10 cellular contexts compared by ENCODE assay signal in the genomic region with DNA sequence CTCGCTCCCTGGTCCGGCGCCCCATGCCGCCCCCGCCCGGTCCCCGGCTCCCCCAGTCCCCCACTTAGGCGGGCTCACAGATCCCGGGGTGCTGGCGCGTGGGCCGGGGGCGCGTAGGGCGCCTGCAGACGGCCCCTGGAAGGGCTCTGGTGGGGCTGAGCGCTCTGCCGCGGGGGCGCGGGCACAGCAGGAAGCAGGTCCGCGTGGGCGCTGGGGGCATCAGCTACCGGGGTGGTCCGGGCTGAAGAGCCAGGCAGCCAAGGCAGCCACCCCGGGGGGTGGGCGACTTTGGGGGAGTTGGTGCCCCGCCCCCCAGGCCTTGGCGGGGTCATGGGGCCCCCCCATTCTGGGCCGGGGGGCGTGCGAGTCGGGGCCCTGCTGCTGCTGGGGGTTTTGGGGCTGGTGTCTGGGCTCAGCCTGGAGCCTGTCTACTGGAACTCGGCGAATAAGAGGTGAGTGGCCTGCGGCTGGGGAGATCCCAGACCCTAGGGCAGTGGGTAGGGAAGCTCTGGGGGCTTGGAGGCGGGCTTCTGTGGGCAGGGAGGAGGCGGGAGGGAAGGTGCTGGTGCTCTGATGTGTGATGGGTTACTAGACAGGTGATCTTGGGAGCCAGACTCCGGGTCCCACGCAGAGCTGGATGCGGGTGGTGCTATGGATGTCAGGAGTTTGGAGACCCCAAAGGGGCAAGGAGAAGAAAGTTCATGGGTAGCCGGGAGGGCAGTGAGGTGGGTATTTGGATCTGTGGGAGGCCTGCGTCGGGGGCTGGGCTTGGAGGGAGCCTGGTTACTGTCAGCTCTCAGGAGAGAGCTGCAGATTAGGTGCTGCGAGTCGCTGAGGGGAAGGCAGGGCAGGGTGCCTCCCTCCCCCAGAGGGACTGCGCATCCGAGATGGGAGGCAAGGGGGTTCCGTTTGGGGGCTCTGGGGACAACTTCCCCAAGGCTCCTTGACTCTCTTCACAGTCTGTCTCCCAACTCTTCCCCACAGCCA. TPM values are rescaled to one million over a fixed set of nuclear protein-coding genes. Genes with fewer than 3 reads are reported as not detected.
A peak's percentile ranks its signal among the peaks of the same experiment; 100 is the strongest.
DNase-seq lines count a peak whose midpoint lies in the region; ATAC-seq and TF ChIP-seq lines count a peak whose summit lies in the region.
"Had no signal": no experiment of that assay in that cellular context is flagged by ENCODE, and none has a peak within 500 bp of the region (broad histone marks: within the 10 kb centered on the region; RNA-seq: fewer than 3 reads in every experiment).

No MANE protein-coding gene starts in this region.

- intact Hi-C loops in activated CD4-positive, alpha-beta T cell treated with anti-CD3 and anti-CD28 coated beads, Interleukin-2, amount 10 ng/mL, durations not matched to agents 24 days and 14 days (cut with micrococcal nuclease), result no loop called here
- intact Hi-C loops in testis (cut with DNase I; ENCODE audit: low total_unique reads), result no loop called here

- H3K4me1 ChIP-seq in testis, result peaks cover 14% of the 10 kb centered on the region

- H3K27me3 ChIP-seq in testis, result no peaks in the 10 kb centered on the region

- no peak overlapping the region for H3K27ac Mint-ChIP-seq in activated CD4-positive, alpha-beta T cell treated with anti-CD3 and anti-CD28 coated beads, Interleukin-2, amount 10 ng/mL, durations not matched to agents 24 days and 14 days
- peak overlapping the region; percentile 87 to 95 (median 91) for H3K27ac Mint-ChIP-seq in brain

- H3K4me3 ChIP-seq in testis, result peak overlapping the region; percentile 29 to 52

- TF ChIP-seq CTCF in brain (conservative IDR thresholded peaks at IDR 0.05), result no peak
- TF ChIP-seq CTCF in testis (IDR thresholded peaks at IDR 0.05), result no peak

- H3K9me3 ChIP-seq in testis, result no peaks in the 10 kb centered on the region

- peaks cover 19% of the 10 kb centered on the region for H3K4me1 Mint-ChIP-seq in activated CD4-positive, alpha-beta T cell treated with anti-CD3 and anti-CD28 coated beads, Interleukin-2, amount 10 ng/mL, durations not matched to agents 24 days and 14 days
- H3K4me1 Mint-ChIP-seq in brain, result peaks cover 64% of the 10 kb centered on the region

- H3K27me3 Mint-ChIP-seq in activated CD4-positive, alpha-beta T cell treated with anti-CD3 and anti-CD28 coated beads, Interleukin-2, amount 10 ng/mL, durations not matched to agents 24 days and 14 days, result peaks cover 41% of the 10 kb centered on the region
- peaks cover 8% of the 10 kb centered on the region for H3K27me3 Mint-ChIP-seq in brain

- no peaks in the 10 kb centered on the region for H3K9me3 Mint-ChIP-seq in activated CD4-positive, alpha-beta T cell treated with anti-CD3 and anti-CD28 coated beads, Interleukin-2, amount 10 ng/mL, durations not matched to agents 24 days and 14 days
- peaks cover 0 to 9% (median 0%) of the 10 kb centered on the region in 5 experiments for H3K9me3 Mint-ChIP-seq in brain

- H3K36me3 Mint-ChIP-seq in activated CD4-positive, alpha-beta T cell treated with anti-CD3 and anti-CD28 coated beads, Interleukin-2, amount 10 ng/mL, durations not matched to agents 24 days and 14 days (ENCODE audit: low read depth), result peaks cover 15% of the 10 kb centered on the region
- H3K36me3 Mint-ChIP-seq in brain, result peaks cover 11% of the 10 kb centered on the region

- no peak for DNase-seq in activated CD4-positive, alpha-beta T cell treated with anti-CD3 and anti-CD28 coated beads, Interleukin-2, amount 10 ng/mL, durations not matched to agents 24 days and 14 days
- no peak for DNase-seq in activated CD4-positive, alpha-beta T cell treated with anti-CD3 and anti-CD28 coated beads for 48 hours
- DNase-seq in left kidney (ENCODE audit: low read depth, low spot score), result peak; percentile 74
- DNase-seq in testis, result no peak
- DNase-seq in NCI-H1092 treated with DMSO at 0.1 percent for 48 hours (lab: John Stamatoyannopoulos, UW), result no peak
- DNase-seq in ureter (ENCODE audit: low spot score), result no peak
- DNase-seq: activated CD4-positive, alpha-beta T cell treated with anti-CD3 and anti-CD28 coated beads for 1 hour; MV-4-11 had no signal

- H3K36me3 ChIP-seq in testis (ENCODE audit: low read depth, missing control alignments), result no peaks in the 10 kb centered on the region

- H3K27ac ChIP-seq in testis, result no peak overlapping the region

- peak overlapping the region; percentile 51 for H3K4me3 Mint-ChIP-seq in activated CD4-positive, alpha-beta T cell treated with anti-CD3 and anti-CD28 coated beads, Interleukin-2, amount 10 ng/mL, durations not matched to agents 24 days and 14 days
- peak overlapping the region; percentile 91 to 96 (median 95) for H3K4me3 Mint-ChIP-seq in brain

- WGBS in testis, 2 donors, result 6 to 10% methylated on average over 19 to 25 of the region's 50 CpGs

- TF ChIP-seq POLR2A in testis (IDR thresholded peaks at IDR 0.05), result no peak

- ATAC-seq in HG02870 (IDR thresholded peaks at IDR 0.05; ENCODE audit: unreplicated experiment), result no peak

RNA-seq across cellular contexts. Expression of a gene that starts 0.6 kb away (rescaled TPM):
- 0.05 TPM in 1 of 2 replicates, not detected in the other for total RNA-seq in activated CD4-positive, alpha-beta T cell treated with anti-CD3 and anti-CD28 coated beads, Interleukin-2, amount 10 ng/mL, durations not matched to agents 24 days and 14 days
- polyA plus RNA-seq in brain (ENCODE audit: insufficient read depth, low read depth, low replicate concordance), result 54.0 TPM
- total RNA-seq in testis, result 1 to 10 TPM in 1 of 2 donors, under 1 TPM in 1; 0.93 to 2.0 TPM
- 3.5 TPM for polyA plus RNA-seq in testis (ENCODE audit: insufficient read depth, low read depth, low replicate concordance)
- 2.3 TPM for total RNA-seq in ureter

RNA-seq across cellular contexts. Expression of a gene that starts 12.0 kb away (rescaled TPM):
- total RNA-seq in activated CD4-positive, alpha-beta T cell treated with anti-CD3 and anti-CD28 coated beads, Interleukin-2, amount 10 ng/mL, durations not matched to agents 24 days and 14 days, result not detected in 2 replicates
- polyA plus RNA-seq in brain (ENCODE audit: insufficient read depth, low read depth, low replicate concordance) (3.8 TPM), testis (ENCODE audit: insufficient read depth, low read depth, low replicate concordance) (24.9 TPM)
- total RNA-seq in testis (10 to 100 TPM; 11.7 to 22.7 TPM), ureter (1.5 TPM)

RNA-seq across cellular contexts. Expression of a gene that starts 17.3 kb away (rescaled TPM):
- 33.8 and 35.0 TPM in 2 replicates for total RNA-seq in activated CD4-positive, alpha-beta T cell treated with anti-CD3 and anti-CD28 coated beads, Interleukin-2, amount 10 ng/mL, durations not matched to agents 24 days and 14 days
- polyA plus RNA-seq in brain (ENCODE audit: insufficient read depth, low read depth, low replicate concordance) (42.0 TPM), testis (ENCODE audit: insufficient read depth, low read depth, low replicate concordance) (12.0 TPM)
- total RNA-seq in testis (10 to 100 TPM; 10.5 to 11.3 TPM), ureter (6.5 TPM)

RNA-seq across cellular contexts. Expression of a gene that starts 18.3 kb away (rescaled TPM):
- total RNA-seq in activated CD4-positive, alpha-beta T cell treated with anti-CD3 and anti-CD28 coated beads, Interleukin-2, amount 10 ng/mL, durations not matched to agents 24 days and 14 days, result 177 and 178 TPM in 2 replicates
- polyA plus RNA-seq in brain (ENCODE audit: insufficient read depth, low read depth, low replicate concordance) (58.4 TPM), testis (ENCODE audit: insufficient read depth, low read depth, low replicate concordance) (32.1 TPM)
- total RNA-seq in testis (10 to 100 TPM; 45.0 to 47.1 TPM), ureter (131 TPM)

RNA-seq across cellular contexts. Expression of a gene that starts 54.8 kb away (rescaled TPM):
- 0.14 and 0.37 TPM in 2 replicates for total RNA-seq in activated CD4-positive, alpha-beta T cell treated with anti-CD3 and anti-CD28 coated beads, Interleukin-2, amount 10 ng/mL, durations not matched to agents 24 days and 14 days
- polyA plus RNA-seq in brain (ENCODE audit: insufficient read depth, low read depth, low replicate concordance) (149 TPM), testis (ENCODE audit: insufficient read depth, low read depth, low replicate concordance) (10.1 TPM)
- total RNA-seq in testis (10 to 100 TPM in 1 of 2 donors, 1 to 10 TPM in 1; 6.1 to 11.6 TPM), ureter (10.0 TPM)
